37 cellular contexts compared by ENCODE assay signal in genomic region chr11:11774928-11775327, GRCh38.
"Had no signal": no experiment of that assay in that cellular context is flagged by ENCODE, and none has a peak within 500 bp of the region (broad histone marks: within the 10 kb centered on the region; RNA-seq: fewer than 3 reads in every experiment).

No MANE protein-coding gene starts in this region.

- H3K27me3 ChIP-seq: adrenal gland, body of pancreas had no signal

- H3K36me3 Mint-ChIP-seq: activated CD4-positive, alpha-beta memory T cell treated with anti-CD3 and anti-CD28 coated beads for 36 hours; activated naive CD4-positive, alpha-beta T cell treated with anti-CD3 and anti-CD28 coated beads, Interleukin-2, amount 50 U/mL, for 72 hours; activated naive CD8-positive, alpha-beta T cell treated with anti-CD3 and anti-CD28 coated beads for 36 hours had no signal

- H3K9me3 Mint-ChIP-seq: activated B cell treated with CpG ODN at 0.5 μM for 24 hours; activated CD4-positive, alpha-beta memory T cell treated with anti-CD3 and anti-CD28 coated beads for 36 hours; activated CD4-positive, alpha-beta T cell treated with anti-CD3 and anti-CD28 coated beads, Interleukin-2, amount 10 ng/mL, durations not matched to agents 24 days and 14 days; activated CD8-positive, alpha-beta T cell treated with anti-CD3 and anti-CD28 coated beads for 36 hours; activated naive CD4-positive, alpha-beta T cell treated with anti-CD3 and anti-CD28 coated beads for 36 hours; activated naive CD4-positive, alpha-beta T cell treated with anti-CD3 and anti-CD28 coated beads, Interleukin-2, amount 50 U/mL, for 72 hours; activated naive CD8-positive, alpha-beta T cell treated with anti-CD3 and anti-CD28 coated beads for 36 hours; activated T-cell treated with anti-CD3 and anti-CD28 coated beads, Interleukin-2, amount 50 U/mL, for 4 hours; activated T-cell treated with anti-CD3 and anti-CD28 coated beads, Interleukin-2, amount 50 U/mL, for 72 hours; activated T-helper 1 cell treated with anti-CD3 and anti-CD28 coated beads, Interleukin-12 subunit alpha, Interleukin-12 subunit beta, Interleukin-2, Interleukin-4 antibody, amounts not matched to agents 30 ng/mL and 10 ng/mL and 1 ng/mL, durations not matched to agents 14 hours and 24 hours and 36 hours; activated T-helper 17 cell treated with anti-CD3 and anti-CD28 coated beads, Interleukin-2, amount 50 U/mL, for 72 hours; central memory CD8-positive, alpha-beta T cell; T-helper 1 cell treated with Interleukin-12 subunit alpha and Interleukin-12 subunit beta and Interleukin-4 antibody, amounts not matched to agents 30 μg/mL and 1 μg/mL, for 36 hours; T-helper 2 cell treated with Interferon-gamma antibody and Interleukin-4, amounts not matched to agents 5 μg/mL and 100 μg/mL, for 36 hours had no signal

- H3K4me1 Mint-ChIP-seq: activated B cell treated with CpG ODN at 0.5 μM for 24 hours; activated CD4-positive, alpha-beta T cell treated with anti-CD3 and anti-CD28 coated beads, Interleukin-2, amount 10 ng/mL, durations not matched to agents 24 days and 14 days; activated naive CD8-positive, alpha-beta T cell treated with anti-CD3 and anti-CD28 coated beads for 36 hours; activated T-helper 17 cell treated with anti-CD3 and anti-CD28 coated beads, Interleukin-2, amount 50 U/mL, for 72 hours; central memory CD8-positive, alpha-beta T cell had no signal

- H3K4me3 ChIP-seq: adrenal gland, body of pancreas, cardiac muscle cell had no signal

- ATAC-seq: activated CD8-positive, alpha-beta T cell treated with anti-CD3 and anti-CD28 coated beads for 36 hours; activated naive CD4-positive, alpha-beta T cell treated with anti-CD3 and anti-CD28 coated beads, Interleukin-2, amount 50 U/mL, for 72 hours; activated T-cell treated with anti-CD3 and anti-CD28 coated beads, Interleukin-2, amount 50 U/mL, for 4 hours; activated T-cell treated with anti-CD3 and anti-CD28 coated beads, Interleukin-2, amount 50 U/mL, for 72 hours; activated T-helper 17 cell treated with anti-CD3 and anti-CD28 coated beads, Interleukin-2, amount 50 U/mL, for 72 hours; body of pancreas had no signal

- DNase-seq: activated B cell treated with CpG ODN at 0.5 μM for 24 hours; activated CD4-positive, alpha-beta memory T cell treated with anti-CD3 and anti-CD28 coated beads for 36 hours; activated CD4-positive, alpha-beta T cell treated with anti-CD3 and anti-CD28 coated beads for 4 hours; activated CD4-positive, alpha-beta T cell treated with anti-CD3 and anti-CD28 coated beads, Interleukin-2, amount 10 ng/mL, durations not matched to agents 24 days and 14 days; activated CD4-positive, alpha-beta T cell treated with anti-CD3 and anti-CD28 coated beads, Interleukin-2, amount 50 U/mL, for 1 hour; activated CD4-positive, alpha-beta T cell treated with anti-CD3 and anti-CD28 coated beads, Interleukin-2, amount 50 U/mL, for 4 hours; activated CD4-positive, CD25-positive, alpha-beta regulatory T cell treated with anti-CD3 and anti-CD28 coated beads, Interleukin-2, amount 50 U/mL, for 72 hours; activated CD8-positive, alpha-beta memory T cell treated with anti-CD3 and anti-CD28 coated beads, Interleukin-2, amount 50 U/mL, for 4 hours; activated CD8-positive, alpha-beta T cell treated with anti-CD3 and anti-CD28 coated beads for 36 hours; activated effector memory CD4-positive, alpha-beta T cell treated with anti-CD3 and anti-CD28 coated beads, Interleukin-2, amount 50 U/mL, for 16 hours; activated gamma-delta T cell treated with Interleukin-2 at 50 U/mL for 16 hours; activated naive CD4-positive, alpha-beta T cell; activated naive CD4-positive, alpha-beta T cell treated with anti-CD3 and anti-CD28 coated beads for 36 hours; activated naive CD4-positive, alpha-beta T cell treated with anti-CD3 and anti-CD28 coated beads, Interleukin-2, amount 50 U/mL, for 16 hours; activated naive CD8-positive, alpha-beta T cell treated with anti-CD3 and anti-CD28 coated beads for 36 hours; activated T-cell treated with anti-CD3 and anti-CD28 coated beads for 4 hours; activated T-cell treated with anti-CD3 and anti-CD28 coated beads, Interleukin-2, amount 50 U/mL, for 1 hour; activated T-cell treated with anti-CD3 and anti-CD28 coated beads, Interleukin-2, amount 50 U/mL, for 4 hours; activated T-cell treated with anti-CD3 and anti-CD28 coated beads, Interleukin-2, amount 50 U/mL, for 72 hours; adrenal gland; amniotic stem cell; aorta; body of pancreas; brain microvascular endothelial cell; caudate nucleus; cerebellar nuclear complex; T-helper 1 cell; T-helper 2 cell; T-helper 9 cell had no signal

- H3K36me3 ChIP-seq: adrenal gland, brain microvascular endothelial cell, cardiac muscle cell had no signal

- H3K4me3 Mint-ChIP-seq: activated B cell treated with CpG ODN at 0.5 μM for 24 hours; activated CD4-positive, alpha-beta memory T cell treated with anti-CD3 and anti-CD28 coated beads for 36 hours; activated CD4-positive, alpha-beta T cell treated with anti-CD3 and anti-CD28 coated beads, Interleukin-2, amount 10 ng/mL, durations not matched to agents 24 days and 14 days; activated CD8-positive, alpha-beta T cell treated with anti-CD3 and anti-CD28 coated beads for 36 hours; activated naive CD4-positive, alpha-beta T cell treated with anti-CD3 and anti-CD28 coated beads for 36 hours; activated naive CD8-positive, alpha-beta T cell treated with anti-CD3 and anti-CD28 coated beads for 36 hours; activated T-cell treated with anti-CD3 and anti-CD28 coated beads, Interleukin-2, amount 50 U/mL, for 4 hours; activated T-cell treated with anti-CD3 and anti-CD28 coated beads, Interleukin-2, amount 50 U/mL, for 72 hours; activated T-helper 1 cell treated with anti-CD3 and anti-CD28 coated beads, Interleukin-12 subunit alpha, Interleukin-12 subunit beta, Interleukin-2, Interleukin-4 antibody, amounts not matched to agents 30 ng/mL and 10 ng/mL and 1 ng/mL, durations not matched to agents 14 hours and 24 hours and 36 hours; activated T-helper 17 cell treated with anti-CD3 and anti-CD28 coated beads, Interleukin-2, amount 50 U/mL, for 72 hours; central memory CD8-positive, alpha-beta T cell; T-helper 1 cell treated with Interleukin-12 subunit alpha and Interleukin-12 subunit beta and Interleukin-4 antibody, amounts not matched to agents 30 μg/mL and 1 μg/mL, for 36 hours; T-helper 2 cell treated with Interferon-gamma antibody and Interleukin-4, amounts not matched to agents 5 μg/mL and 100 μg/mL, for 36 hours had no signal

- H3K9me3 ChIP-seq: adrenal gland, body of pancreas had no signal

- H3K27ac ChIP-seq: adrenal gland, body of pancreas, brain microvascular endothelial cell, cardiac muscle cell, VCaP had no signal

- H3K27ac Mint-ChIP-seq: activated B cell treated with CpG ODN at 0.5 μM for 24 hours; activated CD4-positive, alpha-beta memory T cell treated with anti-CD3 and anti-CD28 coated beads for 36 hours; activated CD4-positive, alpha-beta T cell treated with anti-CD3 and anti-CD28 coated beads, Interleukin-2, amount 10 ng/mL, durations not matched to agents 24 days and 14 days; activated CD8-positive, alpha-beta T cell treated with anti-CD3 and anti-CD28 coated beads for 36 hours; activated naive CD4-positive, alpha-beta T cell treated with anti-CD3 and anti-CD28 coated beads for 36 hours; activated naive CD8-positive, alpha-beta T cell treated with anti-CD3 and anti-CD28 coated beads for 36 hours; activated T-cell treated with anti-CD3 and anti-CD28 coated beads, Interleukin-2, amount 50 U/mL, for 72 hours; activated T-helper 1 cell treated with anti-CD3 and anti-CD28 coated beads, Interleukin-12 subunit alpha, Interleukin-12 subunit beta, Interleukin-2, Interleukin-4 antibody, amounts not matched to agents 30 ng/mL and 10 ng/mL and 1 ng/mL, durations not matched to agents 14 hours and 24 hours and 36 hours; activated T-helper 17 cell treated with anti-CD3 and anti-CD28 coated beads, Interleukin-2, amount 50 U/mL, for 72 hours; T-helper 1 cell treated with Interleukin-12 subunit alpha and Interleukin-12 subunit beta and Interleukin-4 antibody, amounts not matched to agents 30 μg/mL and 1 μg/mL, for 36 hours; T-helper 2 cell treated with Interferon-gamma antibody and Interleukin-4, amounts not matched to agents 5 μg/mL and 100 μg/mL, for 36 hours had no signal

- H3K4me1 ChIP-seq: adrenal gland, body of pancreas had no signal
